8 cellular contexts compared by ENCODE assay signal in the genomic region with DNA sequence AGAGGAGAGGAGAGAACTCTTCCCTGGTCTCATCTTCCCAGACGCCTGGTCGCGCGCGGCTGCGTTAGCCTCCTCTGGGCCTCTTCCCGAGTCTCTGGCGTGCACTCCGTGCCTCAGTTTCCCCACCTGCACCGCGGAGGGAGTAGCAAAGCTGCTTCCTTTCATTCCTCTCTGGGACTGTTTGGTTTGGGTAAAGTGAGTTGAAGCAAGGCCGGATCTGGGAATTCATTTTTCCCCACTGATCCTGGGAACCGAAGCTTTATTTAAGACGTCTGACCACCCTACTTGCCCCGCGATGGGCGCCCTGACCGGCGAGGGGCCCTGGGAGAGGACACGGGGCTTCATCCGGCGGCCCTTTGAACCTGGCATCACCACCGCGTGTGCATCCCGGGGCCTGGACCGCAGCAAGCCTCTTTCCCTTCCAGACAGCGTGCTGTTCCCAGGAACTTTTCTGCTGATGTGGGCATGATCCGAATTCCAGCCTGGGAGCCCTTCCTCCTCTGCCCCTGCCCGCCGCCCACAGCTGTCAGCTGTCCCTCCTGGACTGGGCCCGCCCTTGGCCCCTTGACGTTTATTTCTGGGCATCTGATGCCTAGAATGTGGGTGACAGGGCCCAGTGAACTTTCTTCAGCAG. TPM values are rescaled to one million over a fixed set of nuclear protein-coding genes. Genes with fewer than 3 reads are reported as not detected.
DNase-seq lines count a peak whose midpoint lies in the region; ATAC-seq and TF ChIP-seq lines count a peak whose summit lies in the region.

No MANE protein-coding gene starts in this region.

- BruUV-seq in Panc1 (replicated peaks; lab: Mats Ljungman, UMichigan): no TSS peak

- H3K27ac Mint-ChIP-seq in nephron: peak overlapping the region; percentile 94 to 99 (median 95)

- H3K4me1 ChIP-seq in Panc1 (ENCODE audit: control insufficient read depth, insufficient read depth, low read length) (peaks cover 35% of the 10 kb centered on the region), esophagus (ENCODE audit: control insufficient read depth in 2 of 2, insufficient read depth in 2 of 2, low read length in 1 of 2) (peaks cover 0 to 5% of the 10 kb centered on the region in 2 donors)

- H3K36me3 ChIP-seq in Panc1 (ENCODE audit: control insufficient read depth, insufficient read depth, low read length): no peaks in the 10 kb centered on the region
- H3K36me3 ChIP-seq in esophagus (ENCODE audit: control insufficient read depth in 2 of 2, insufficient read depth in 2 of 2, low read length in 1 of 2): no peaks in the 10 kb centered on the region

- WGBS in esophagus, 2 donors: 11 to 13% methylated on average over 29 to 32 of the region's 32 CpGs

- no peaks in the 10 kb centered on the region for H3K9me3 Mint-ChIP-seq in nephron

- ATAC-seq in Panc1: peak; percentile 40
- no peak for ATAC-seq in HG02870 (IDR thresholded peaks at IDR 0.05; ENCODE audit: unreplicated experiment)

- in situ Hi-C loops in Panc1 (cut with HindIII; ENCODE audit: low pct_unique_long_range_greater_than_20kb, low sequenced_read_pairs): no loop called here

- DNase-seq in COLO668 (lab: John Stamatoyannopoulos, UW; ENCODE audit: unreplicated experiment) (peak; percentile 35), Panc1 (ENCODE audit: low read depth, low spot score) (no peak), SK-N-DZ (ENCODE audit: low spot score) (no peak), NCI-H128 (lab: John Stamatoyannopoulos, UW; ENCODE audit: unreplicated experiment) (no peak), GM20000 (ENCODE audit: low spot score) (no peak)

- H3K27ac ChIP-seq in Panc1 (ENCODE audit: low read length) (peak overlapping the region; percentile 78), esophagus (ENCODE audit: low read depth in 2 of 2, low read length in 1 of 2) (peak overlapping the region; percentile 2 to 71)

- no peak for TF ChIP-seq CTCF in Panc1 (IDR thresholded peaks at IDR 0.05)
- TF ChIP-seq CTCF in nephron (IDR thresholded peaks at IDR 0.05; ENCODE audit: unreplicated experiment in 3 of 3): no peak
- no peak for TF ChIP-seq CTCF in GM20000 (IDR thresholded peaks at IDR 0.05; ENCODE audit: extremely low read depth, missing control alignments)

- CTCF ChIA-PET in Panc1 (lab: Charles Lee): interaction anchor here (0.6 to 0.7 kb wide), 2 partner anchors 51 to 123 kb away, joined by 3 to 5 read pairs; no protein-coding TSS in a partner anchor

- H3K4me1 Mint-ChIP-seq in nephron: peaks cover 58% of the 10 kb centered on the region

- H3K36me3 Mint-ChIP-seq in nephron (ENCODE audit: low read depth): peaks cover 7% of the 10 kb centered on the region

- H3K27me3 ChIP-seq in Panc1 (ENCODE audit: control insufficient read depth, insufficient read depth, low read length) (no peaks in the 10 kb centered on the region), esophagus (ENCODE audit: control insufficient read depth in 1 of 2, insufficient read depth in 2 of 2, low read length in 2 of 2) (no peaks in the 10 kb centered on the region)

- H3K4me3 Mint-ChIP-seq in nephron: peak overlapping the region; percentile 95 to 98 (median 95)

- POLR2A ChIA-PET in Panc1 (lab: Charles Lee): no interaction called here

- H3K4me3 ChIP-seq in Panc1 (ENCODE audit: low read depth in 2 of 2, low read length in 2 of 2) (peak overlapping the region; percentile 60 to 92), esophagus (ENCODE audit: low read depth in 1 of 2, low read length in 2 of 2) (peak overlapping the region; percentile 72 to 76)

- H3K9me3 ChIP-seq in Panc1 (ENCODE audit: control insufficient read depth, insufficient read depth, low read depth, low read length) (no peaks in the 10 kb centered on the region), esophagus (ENCODE audit: control insufficient read depth in 2 of 2, insufficient read depth in 1 of 2, low read depth in 1 of 2, low read length in 1 of 2) (no peaks in the 10 kb centered on the region)

- no peaks in the 10 kb centered on the region for H3K27me3 Mint-ChIP-seq in nephron (ENCODE audit: low read depth)

- intact Hi-C loops in Panc1 (cut with micrococcal nuclease; ENCODE audit: unreplicated experiment): loop anchor here (10.0 kb wide), 1 partner anchor 120 kb away; no protein-coding TSS in a partner anchor

RNA-seq across cellular contexts. Expression of gene LDLRAD3, which starts 0.8 kb away (rescaled TPM):
- 28.1 TPM for total RNA-seq in Panc1 (2021; ENCODE audit: unreplicated experiment)
- 21.1 TPM for polyA plus RNA-seq in Panc1 (2012; ENCODE audit: insufficient read length)
- 1 to 10 TPM; 4.8 to 5.1 TPM for polyA plus RNA-seq in esophagus
- 25.5 and 31.1 TPM in 2 replicates for polyA plus RNA-seq in SK-N-DZ (2014; cell fraction: cytosol; rRNA removed)
- polyA plus RNA-seq in SK-N-DZ (2014; cell fraction: nucleus; rRNA removed): 10.5 and 13.8 TPM in 2 replicates
